Comparison of ENCODE assay signal across 10 cellular contexts in genomic region chr1:21317035-21317689, GRCh38. TPM values are rescaled to one million over a fixed set of nuclear protein-coding genes. Genes with fewer than 3 reads are reported as not detected.
DNase-seq lines count a peak whose midpoint lies in the region; ATAC-seq, FAIRE-seq and TF ChIP-seq lines count a peak whose summit lies in the region.
"Had no signal": no experiment of that assay in that cellular context is flagged by ENCODE, and none has a peak within 500 bp of the region (broad histone marks: within the 10 kb centered on the region; RNA-seq: fewer than 3 reads in every experiment).

No MANE protein-coding gene starts in this region.

- H3K4me1 ChIP-seq in Peyer's patch (peaks cover 0 to 63% (median under 1%) of the 10 kb centered on the region in 4 donors), muscle layer of duodenum (ENCODE audit: control insufficient read depth in 1 of 2, insufficient read depth in 2 of 2, low read length in 2 of 2) (peaks cover 14 to 66% of the 10 kb centered on the region in 2 donors), upper lobe of left lung (peaks cover 50 to 75% (median 65%) of the 10 kb centered on the region in 4 donors)

- no peak for FAIRE-seq in HTR-8/SVneo (lab: Jason Lieb, UNC)
- FAIRE-seq: GM12892 had no signal

- H3K36me3 ChIP-seq in Peyer's patch = no peaks in the 10 kb centered on the region
- H3K36me3 ChIP-seq in muscle layer of duodenum (ENCODE audit: control insufficient read depth in 1 of 2, insufficient read depth in 2 of 2, low read length in 2 of 2) = no peaks in the 10 kb centered on the region
- no peaks in the 10 kb centered on the region for H3K36me3 ChIP-seq in upper lobe of left lung

- peak in 2 of 4 donors; percentile 67 to 83 for TF ChIP-seq EP300 in upper lobe of left lung (IDR thresholded peaks at IDR 0.05)

- H3K4me3 ChIP-seq in Peyer's patch (no peak overlapping the region), fibroblast of mammary gland (ENCODE audit: control insufficient read depth, low read depth, low read length) (no peak overlapping the region), muscle layer of duodenum (ENCODE audit: low read depth in 1 of 2, low read length in 2 of 2) (no peak overlapping the region), upper lobe of left lung (no peak overlapping the region)

- H3K27ac ChIP-seq in Peyer's patch = peak overlapping the region; percentile 55 to 86 (median 75)
- peak overlapping the region; percentile 88 for H3K27ac ChIP-seq in muscle layer of duodenum (ENCODE audit: low read length)
- peak overlapping the region; percentile 61 to 88 (median 78) for H3K27ac ChIP-seq in upper lobe of left lung

- ATAC-seq in upper lobe of left lung (ENCODE audit: low FRiP score in 2 of 2) (peak; percentile 54 to 76), GM19351 (IDR thresholded peaks at IDR 0.05; ENCODE audit: unreplicated experiment) (no peak)

- peak in 1 of 3 donors; percentile 79 for DNase-seq in Peyer's patch
- peak; percentile 93 for DNase-seq in fibroblast of mammary gland (ENCODE audit: low read depth)
- DNase-seq in upper lobe of left lung = peak; percentile 79 to 86
- no peak for DNase-seq in HTR-8/SVneo (ENCODE audit: insufficient read length, low spot score)
- DNase-seq in activated CD4-positive, alpha-beta T cell treated with anti-CD3 and anti-CD28 coated beads, Interleukin-2, amount 50 U/mL, for 1 hour = no peak
- DNase-seq: activated naive CD4-positive, alpha-beta T cell; NCI-H1436 had no signal

- no peaks in the 10 kb centered on the region for H3K9me3 ChIP-seq in Peyer's patch
- H3K9me3 ChIP-seq in muscle layer of duodenum (ENCODE audit: control insufficient read depth in 1 of 2, low read length in 2 of 2) = no peaks in the 10 kb centered on the region
- no peaks in the 10 kb centered on the region for H3K9me3 ChIP-seq in upper lobe of left lung

- no peak for TF ChIP-seq POLR2A in Peyer's patch (IDR thresholded peaks at IDR 0.05)
- no peak for TF ChIP-seq POLR2A in upper lobe of left lung (IDR thresholded peaks at IDR 0.05)

- H3K27me3 ChIP-seq in Peyer's patch (no peaks in the 10 kb centered on the region), muscle layer of duodenum (ENCODE audit: low read depth, low read length) (no peaks in the 10 kb centered on the region), upper lobe of left lung (no peaks in the 10 kb centered on the region)

- WGBS in upper lobe of left lung, 2 donors = 43 to 56% methylated on average over 9 to 16 of the region's 16 CpGs

- TF ChIP-seq CTCF in Peyer's patch (IDR thresholded peaks at IDR 0.05) (no peak), fibroblast of mammary gland (conservative IDR thresholded peaks at IDR 0.05; ENCODE audit: control insufficient read depth, insufficient read depth, low read depth, low read length) (no peak), upper lobe of left lung (IDR thresholded peaks at IDR 0.05) (no peak)

RNA-seq across cellular contexts. Expression of gene ECE1, which starts 26.9 kb away (rescaled TPM):
- 100 to 1,000 TPM; 105 to 122 (median 112) TPM for total RNA-seq in Peyer's patch
- total RNA-seq in upper lobe of left lung = 100 to 1,000 TPM in 1 of 6 donors, 10 to 100 TPM in 5; 55.8 to 120 (median 74.8) TPM

Comparison
In these comparisons a context has a peak if more than half of its experiments do, and no peak if none do; other contexts are left out.
1. DNase-seq: peak in fibroblast of mammary gland (single experiment) and upper lobe of left lung (2 of 2); none in HTR-8/SVneo (single experiment) and activated CD4-positive, alpha-beta T cell treated with anti-CD3 and anti-CD28 coated beads, Interleukin-2, amount 50 U/mL, for 1 hour (single experiment).
2. Peak in every context shown above with its lines, with median percentiles within 50 percentile points of each other: H3K27ac ChIP-seq.